20 cellular contexts compared by ENCODE assay signal in genomic region chr13:70923863-70924752, GRCh38.
"Had no signal": no experiment of that assay in that cellular context is flagged by ENCODE, and none has a peak within 500 bp of the region (broad histone marks: within the 10 kb centered on the region; RNA-seq: fewer than 3 reads in every experiment).

No MANE protein-coding gene starts in this region.

- H3K36me3 Mint-ChIP-seq: brain; stimulated activated naive B cell treated with anti-CD40 and anti-IgM and Interleukin-4, amounts not matched to agents 10 μg/mL and 1 μg/mL and 100 μg/mL, for 72 hours had no signal

- H3K27ac ChIP-seq: esophagus squamous epithelium, heart left ventricle, left ventricle myocardium inferior, SJSA1, VCaP had no signal

- ATAC-seq: activated CD4-positive, alpha-beta T cell treated with anti-CD3 and anti-CD28 coated beads for 36 hours; activated T-cell treated with anti-CD3 and anti-CD28 coated beads, Interleukin-2, amount 50 U/mL, for 72 hours; heart left ventricle; stimulated activated naive B cell treated with anti-CD40 and anti-IgM and Interleukin-4, amounts not matched to agents 10 μg/mL and 1 μg/mL and 100 μg/mL, for 72 hours had no signal

- H3K4me3 ChIP-seq: esophagus squamous epithelium, heart left ventricle, left ventricle myocardium inferior, SJSA1 had no signal

- H3K27ac Mint-ChIP-seq: activated CD4-positive, alpha-beta memory T cell treated with anti-CD3 and anti-CD28 coated beads, Interleukin-2, amount 10 ng/mL, durations not matched to agents 7 days and 5 days; activated CD4-positive, alpha-beta T cell treated with anti-CD3 and anti-CD28 coated beads for 36 hours; activated naive CD4-positive, alpha-beta T cell treated with anti-CD3 and anti-CD28 coated beads for 36 hours; activated T-cell treated with anti-CD3 and anti-CD28 coated beads, Interleukin-2, amount 50 U/mL, for 72 hours; brain; nephron progenitor cell; stimulated activated naive B cell treated with anti-CD40 and anti-IgM and Interleukin-4, amounts not matched to agents 10 μg/mL and 1 μg/mL and 100 μg/mL, for 72 hours had no signal

- H3K4me1 Mint-ChIP-seq: activated CD4-positive, alpha-beta memory T cell treated with anti-CD3 and anti-CD28 coated beads, Interleukin-2, amount 10 ng/mL, durations not matched to agents 7 days and 5 days; activated CD4-positive, alpha-beta T cell treated with anti-CD3 and anti-CD28 coated beads for 36 hours; brain; nephron progenitor cell; stimulated activated naive B cell treated with anti-CD40 and anti-IgM and Interleukin-4, amounts not matched to agents 10 μg/mL and 1 μg/mL and 100 μg/mL, for 72 hours had no signal

- DNase-seq: activated CD4-positive, alpha-beta memory T cell treated with anti-CD3 and anti-CD28 coated beads, Interleukin-2, amount 10 ng/mL, durations not matched to agents 7 days and 5 days; activated CD4-positive, alpha-beta T cell treated with anti-CD3 and anti-CD28 coated beads for 36 hours; activated naive CD4-positive, alpha-beta T cell treated with anti-CD3 and anti-CD28 coated beads for 36 hours; activated T-cell treated with anti-CD3 and anti-CD28 coated beads, Interleukin-2, amount 50 U/mL, for 72 hours; esophagus squamous epithelium; foreskin melanocyte; islet precursor cell; left ventricle myocardium inferior; mesendoderm; nephron progenitor cell; small intestine; stimulated activated naive B cell treated with anti-CD40 and anti-IgM and Interleukin-4, amounts not matched to agents 10 μg/mL and 1 μg/mL and 100 μg/mL, for 72 hours; substantia nigra; SW 1271; T-helper 9 cell; trophoblast cell had no signal

- H3K9me3 ChIP-seq: SJSA1 had no signal

- H3K4me3 Mint-ChIP-seq: activated CD4-positive, alpha-beta memory T cell treated with anti-CD3 and anti-CD28 coated beads, Interleukin-2, amount 10 ng/mL, durations not matched to agents 7 days and 5 days; activated CD4-positive, alpha-beta T cell treated with anti-CD3 and anti-CD28 coated beads for 36 hours; activated naive CD4-positive, alpha-beta T cell treated with anti-CD3 and anti-CD28 coated beads for 36 hours; activated T-cell treated with anti-CD3 and anti-CD28 coated beads, Interleukin-2, amount 50 U/mL, for 72 hours; brain; nephron progenitor cell; stimulated activated naive B cell treated with anti-CD40 and anti-IgM and Interleukin-4, amounts not matched to agents 10 μg/mL and 1 μg/mL and 100 μg/mL, for 72 hours had no signal

- FAIRE-seq: small intestine had no signal

- H3K4me1 ChIP-seq: esophagus squamous epithelium, heart left ventricle, left ventricle myocardium inferior, SJSA1 had no signal

- H3K27me3 ChIP-seq: esophagus squamous epithelium, heart left ventricle, SJSA1 had no signal

- H3K9me3 Mint-ChIP-seq: activated CD4-positive, alpha-beta memory T cell treated with anti-CD3 and anti-CD28 coated beads, Interleukin-2, amount 10 ng/mL, durations not matched to agents 7 days and 5 days; nephron progenitor cell had no signal

- H3K36me3 ChIP-seq: esophagus squamous epithelium, heart left ventricle, left ventricle myocardium inferior, SJSA1 had no signal

- H3K27me3 Mint-ChIP-seq: activated CD4-positive, alpha-beta memory T cell treated with anti-CD3 and anti-CD28 coated beads, Interleukin-2, amount 10 ng/mL, durations not matched to agents 7 days and 5 days; activated CD4-positive, alpha-beta T cell treated with anti-CD3 and anti-CD28 coated beads for 36 hours; brain; stimulated activated naive B cell treated with anti-CD40 and anti-IgM and Interleukin-4, amounts not matched to agents 10 μg/mL and 1 μg/mL and 100 μg/mL, for 72 hours had no signal
